Comparison of ENCODE assay signal across 24 cellular contexts in the genomic region with DNA sequence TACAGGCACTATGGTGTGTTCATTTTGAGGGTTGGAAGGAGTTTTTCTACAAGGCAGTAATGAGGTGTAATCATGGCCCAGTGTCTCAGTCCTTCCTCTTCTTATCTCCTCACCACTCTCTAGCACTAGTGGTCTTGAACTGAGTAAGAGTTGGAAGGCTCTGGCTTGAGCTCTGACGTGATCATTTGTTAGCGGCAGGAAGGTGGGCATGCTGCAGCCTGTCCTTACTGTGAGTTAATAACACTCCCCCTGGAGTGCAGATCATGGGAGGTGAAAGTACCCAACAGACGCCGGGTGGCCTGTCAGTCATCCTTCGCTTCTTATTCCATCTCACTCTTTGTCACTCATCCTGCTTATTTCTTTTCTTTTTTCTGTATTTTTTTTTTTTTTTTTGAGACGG.
DNase-seq lines count a peak whose midpoint lies in the region; ATAC-seq and TF ChIP-seq lines count a peak whose summit lies in the region.
"Had no signal": no experiment of that assay in that cellular context is flagged by ENCODE, and none has a peak within 500 bp of the region (broad histone marks: within the 10 kb centered on the region; RNA-seq: fewer than 3 reads in every experiment).

No MANE protein-coding gene starts in this region.

- H4K20me1 ChIP-seq in H9 (ENCODE audit: control insufficient read depth, insufficient read depth, insufficient read length) = no peaks in the 10 kb centered on the region

- no peak overlapping the region for H3K23ac ChIP-seq in H9 (ENCODE audit: insufficient read length, low read depth, low read length)

- H3K14ac ChIP-seq in H9 (ENCODE audit: insufficient read depth, low read length) = no peak overlapping the region; the same call in 1 of the 2 replicates

- no peak overlapping the region for H2BK20ac ChIP-seq in H9 (ENCODE audit: low read depth, low read length, poor library complexity, severe bottlenecking)

- no peak overlapping the region for H2AFZ ChIP-seq in H9 (ENCODE audit: low read length)
- H2AFZ ChIP-seq: hepatocyte had no signal

- no peak overlapping the region for H3K18ac ChIP-seq in H9 (ENCODE audit: insufficient read length, low read depth, low read length)

- H2AK5ac ChIP-seq in H9 (ENCODE audit: insufficient read length, low read length) = no peak overlapping the region

- peaks cover 3% of the 10 kb centered on the region; the same call in 1 of the 2 replicates for H3K4me1 ChIP-seq in H9 (ENCODE audit: insufficient read depth, low read length)
- H3K4me1 ChIP-seq: BE2C, Peyer's patch, transverse colon had no signal

- H3K27me3 ChIP-seq in H9 (ENCODE audit: insufficient read depth, low read length) = no peaks in the 10 kb centered on the region
- H3K27me3 ChIP-seq: BE2C, hepatocyte, Peyer's patch, transverse colon had no signal

- H4K8ac ChIP-seq in H9 (replicated peaks; ENCODE audit: insufficient read length, low read depth, low read length) = no peak overlapping the region

- H3K4me2 ChIP-seq in H9 (ENCODE audit: insufficient read depth, insufficient read length, low read length) = no peak overlapping the region
- H3K4me2 ChIP-seq: hepatocyte had no signal

- no CpG with 5 or more reads among the region's 6 CpGs for WGBS in H9 (ENCODE audit: extremely low coverage, insufficient read length, low lambda C conversion rate)

- no peak overlapping the region for H2BK15ac ChIP-seq in H9 (ENCODE audit: low read depth, low read length)

- H2BK12ac ChIP-seq in H9 (ENCODE audit: insufficient read length, low read depth, low read length) = no peak overlapping the region

- intact Hi-C loops in cardiac septum (cut with DNase I) = no loop called here

- H2BK120ac ChIP-seq in H9 (ENCODE audit: low read depth, low read length, poor library complexity, severe bottlenecking) = no peak overlapping the region

- H3K4me3 Mint-ChIP-seq in H9 = no peak overlapping the region
- H3K4me3 Mint-ChIP-seq: activated CD4-positive, alpha-beta T cell treated with anti-CD3 and anti-CD28 coated beads, Interleukin-2, amount 10 ng/mL, durations not matched to agents 24 days and 14 days; CD8-positive, alpha-beta T cell; memory B cell; stimulated activated memory B cell treated with anti-CD40 and anti-IgM and Interleukin-4, amounts not matched to agents 10 μg/mL and 1 μg/mL and 100 μg/mL, for 72 hours had no signal

- H4K91ac ChIP-seq in H9 (ENCODE audit: insufficient read length, low read depth, low read length) = no peak overlapping the region

- no peak overlapping the region for H3K56ac ChIP-seq in H9 (ENCODE audit: insufficient read length, low read depth, low read length)

- H3K79me2 ChIP-seq in H9 (ENCODE audit: insufficient read depth, low read length) = no peaks in the 10 kb centered on the region; the same call in 1 of the 2 replicates
- H3K79me2 ChIP-seq: hepatocyte had no signal

- no peaks in the 10 kb centered on the region for H3K27me3 Mint-ChIP-seq in H9 (ENCODE audit: low read depth)
- H3K27me3 Mint-ChIP-seq: activated CD4-positive, alpha-beta T cell treated with anti-CD3 and anti-CD28 coated beads, Interleukin-2, amount 10 ng/mL, durations not matched to agents 24 days and 14 days; memory B cell; stimulated activated memory B cell treated with anti-CD40 and anti-IgM and Interleukin-4, amounts not matched to agents 10 μg/mL and 1 μg/mL and 100 μg/mL, for 72 hours had no signal

- H3K4ac ChIP-seq in H9 (ENCODE audit: low read depth, low read length) = no peak overlapping the region

- H3K27ac Mint-ChIP-seq in H9 = peak overlapping the region; percentile 79 to 88 (median 87); a peak in 4 of 7 replicates
- H3K27ac Mint-ChIP-seq: activated CD4-positive, alpha-beta T cell treated with anti-CD3 and anti-CD28 coated beads, Interleukin-2, amount 10 ng/mL, durations not matched to agents 24 days and 14 days; activated naive CD4-positive, alpha-beta T cell treated with anti-CD3 and anti-CD28 coated beads, Interleukin-2, amount 50 U/mL, for 72 hours; CD8-positive, alpha-beta T cell; memory B cell; stimulated activated memory B cell treated with anti-CD40 and anti-IgM and Interleukin-4, amounts not matched to agents 10 μg/mL and 1 μg/mL and 100 μg/mL, for 72 hours had no signal

- H3K9ac ChIP-seq in H9 (ENCODE audit: extremely low read depth, insufficient read length, low read length) = no peak overlapping the region

- DNase-seq in H9 = no peak
- DNase-seq in NCI-H1436 (lab: John Stamatoyannopoulos, UW) = peak; percentile 86
- peak; percentile 85 for DNase-seq in NCI-H345 (lab: John Stamatoyannopoulos, UW)
- DNase-seq in epithelial cell of esophagus (ENCODE audit: low read depth) = peak; percentile 72
- no peak for DNase-seq in GM19240 (ENCODE audit: insufficient read length, low spot score)
- DNase-seq in cardiac septum (ENCODE audit: low spot score) = no peak
- DNase-seq: activated CD4-positive, alpha-beta T cell treated with anti-CD3 and anti-CD28 coated beads, Interleukin-2, amount 10 ng/mL, durations not matched to agents 24 days and 14 days; activated CD8-positive, alpha-beta memory T cell treated with anti-CD3 and anti-CD28 coated beads for 24 hours; activated T-cell treated with anti-CD3 and anti-CD28 coated beads for 4 hours; BE2C; CD8-positive, alpha-beta T cell; MV-4-11; NCI-H2029; Peyer's patch; SIG-M5; transverse colon had no signal

- peaks cover 8 to 9% of the 10 kb centered on the region in 2 experiments for H3K4me1 Mint-ChIP-seq in H9
- H3K4me1 Mint-ChIP-seq: activated CD4-positive, alpha-beta T cell treated with anti-CD3 and anti-CD28 coated beads, Interleukin-2, amount 10 ng/mL, durations not matched to agents 24 days and 14 days; memory B cell; stimulated activated memory B cell treated with anti-CD40 and anti-IgM and Interleukin-4, amounts not matched to agents 10 μg/mL and 1 μg/mL and 100 μg/mL, for 72 hours had no signal

- TF ChIP-seq CTCF in H9 (conservative IDR thresholded peaks at IDR 0.05) = no peak
- TF ChIP-seq CTCF in epithelial cell of esophagus (IDR thresholded peaks at IDR 0.05; ENCODE audit: insufficient read depth, low read depth, low read length, missing control alignments) = no peak

- H3K9me3 Mint-ChIP-seq in H9 = peaks cover 9 to 11% of the 10 kb centered on the region in 2 experiments

- H3K23me2 ChIP-seq in H9 (ENCODE audit: insufficient read length, low read depth, low read length, poor library complexity, severe bottlenecking) = no peaks in the 10 kb centered on the region

- H3K79me1 ChIP-seq in H9 (ENCODE audit: insufficient read depth, low read depth, low read length, poor library complexity, severe bottlenecking) = no peaks in the 10 kb centered on the region

- no peak for ATAC-seq in GM21367 (IDR thresholded peaks at IDR 0.05; ENCODE audit: unreplicated experiment)
- ATAC-seq: activated naive CD4-positive, alpha-beta T cell treated with anti-CD3 and anti-CD28 coated beads, Interleukin-2, amount 50 U/mL, for 72 hours; CD8-positive, alpha-beta T cell; GM12878; HCT116; HepG2; stimulated activated memory B cell treated with anti-CD40 and anti-IgM and Interleukin-4, amounts not matched to agents 10 μg/mL and 1 μg/mL and 100 μg/mL, for 72 hours had no signal

- H2BK5ac ChIP-seq in H9 (ENCODE audit: insufficient read length, low read length) = no peak overlapping the region

- no peak overlapping the region for H4K5ac ChIP-seq in H9 (ENCODE audit: insufficient read length, low read depth, low read length)

- no peaks in the 10 kb centered on the region for H3K9me3 ChIP-seq in H9 (ENCODE audit: control insufficient read depth, low read depth, low read length)
- H3K9me3 ChIP-seq: Peyer's patch, transverse colon had no signal

- peaks cover 7 to 11% (median 8%) of the 10 kb centered on the region in 3 experiments for H3K36me3 Mint-ChIP-seq in H9 (ENCODE audit: insufficient read depth in 1 of 3, low read depth in 3 of 3)

- no peak overlapping the region for H3K4me3 ChIP-seq in epithelial cell of esophagus (ENCODE audit: low read length)
- H3K4me3 ChIP-seq: GM12878, hepatocyte, Peyer's patch, transverse colon had no signal

- H3K27ac ChIP-seq in H9 (ENCODE audit: insufficient read length, low read depth, low read length) = no peak overlapping the region
- H3K27ac ChIP-seq: hepatocyte, Peyer's patch, transverse colon had no signal

- H3T11ph ChIP-seq in H9 (ENCODE audit: low read length) = no peak overlapping the region

Comparison
In these comparisons a context has a peak if more than half of its experiments do, and no peak if none do; other contexts are left out.
1. DNase-seq: peak in NCI-H1436 (single experiment), NCI-H345 (single experiment) and epithelial cell of esophagus (single experiment); none in H9 (single experiment), GM19240 (single experiment) and cardiac septum (single experiment).